Comparison of ENCODE assay signal across 17 cellular contexts in genomic region chr13:83883061-83883523, GRCh38. TPM values are rescaled to one million over a fixed set of nuclear protein-coding genes. Genes with fewer than 3 reads are reported as not detected.
A peak's percentile ranks its signal among the peaks of the same experiment; 100 is the strongest.
DNase-seq lines count a peak whose midpoint lies in the region; ATAC-seq and TF ChIP-seq lines count a peak whose summit lies in the region.
"Had no signal": no experiment of that assay in that cellular context is flagged by ENCODE, and none has a peak within 500 bp of the region (broad histone marks: within the 10 kb centered on the region; RNA-seq: fewer than 3 reads in every experiment).

No MANE protein-coding gene starts in this region.

- H3K27me3 ChIP-seq in ovary = no peaks in the 10 kb centered on the region
- peaks cover 0 to 4% (median 2%) of the 10 kb centered on the region in 4 donors for H3K27me3 ChIP-seq in upper lobe of left lung
- H3K27me3 ChIP-seq in CD8-positive, alpha-beta memory T cell (ENCODE audit: insufficient read depth, low read length, poor library complexity, severe bottlenecking) = peaks cover 14% of the 10 kb centered on the region

- intact Hi-C loops in ovary (cut with DNase I) = no loop called here

- H3K4me1 Mint-ChIP-seq in CD8-positive, alpha-beta memory T cell = peaks cover 10 to 36% (median 31%) of the 10 kb centered on the region in 3 donors

- TF ChIP-seq POLR2A in ovary (IDR thresholded peaks at IDR 0.05) (no peak), upper lobe of left lung (IDR thresholded peaks at IDR 0.05) (no peak)

- TF ChIP-seq CTCF in ovary (IDR thresholded peaks at IDR 0.05) (no peak), upper lobe of left lung (IDR thresholded peaks at IDR 0.05) (no peak)

- TF ChIP-seq EP300 in ovary (IDR thresholded peaks at IDR 0.05) = no peak
- no peak for TF ChIP-seq EP300 in upper lobe of left lung (IDR thresholded peaks at IDR 0.05)

- no peaks in the 10 kb centered on the region for H3K4me1 ChIP-seq in mesodermal cell (ENCODE audit: control insufficient read depth, insufficient read depth, low read length, poor library complexity, severe bottlenecking)
- no peaks in the 10 kb centered on the region for H3K4me1 ChIP-seq in ovary (ENCODE audit: insufficient read depth)
- H3K4me1 ChIP-seq in upper lobe of left lung = peaks cover 0 to 21% (median 1%) of the 10 kb centered on the region in 4 donors
- H3K4me1 ChIP-seq in CD8-positive, alpha-beta memory T cell (ENCODE audit: insufficient read depth, low read length) = no peaks in the 10 kb centered on the region
- H3K4me1 ChIP-seq: uterus had no signal

- H3K27ac ChIP-seq in mesodermal cell (ENCODE audit: low read depth, low read length, severe bottlenecking) (no peak overlapping the region), ovary (no peak overlapping the region), upper lobe of left lung (no peak overlapping the region)
- H3K27ac ChIP-seq in CD8-positive, alpha-beta memory T cell (ENCODE audit: low read depth, low read length) = no peak overlapping the region
- H3K27ac ChIP-seq: HL-60, uterus had no signal

- H3K9me3 Mint-ChIP-seq in CD8-positive, alpha-beta memory T cell = peaks cover 0 to 8% (median 4%) of the 10 kb centered on the region in 5 donors

- WGBS in mesodermal cell (ENCODE audit: insufficient coverage in 2 of 2), 2 experiments = 0 to 4% methylated on average over 4 to 7 of the region's 14 CpGs
- WGBS in ovary, 3 donors = 3 to 5% (median 4%) methylated on average over 14 of the region's 14 CpGs
- WGBS in upper lobe of left lung, 2 donors = 11% methylated on average over 14 of the region's 14 CpGs

- H3K9me3 ChIP-seq in mesodermal cell (ENCODE audit: control insufficient read depth, low read length) (no peaks in the 10 kb centered on the region), ovary (no peaks in the 10 kb centered on the region), upper lobe of left lung (no peaks in the 10 kb centered on the region)
- no peaks in the 10 kb centered on the region for H3K9me3 ChIP-seq in CD8-positive, alpha-beta memory T cell (ENCODE audit: low read length)
- H3K9me3 ChIP-seq: uterus had no signal

- no peak overlapping the region for H3K27ac Mint-ChIP-seq in CD8-positive, alpha-beta memory T cell
- H3K27ac Mint-ChIP-seq: naive thymus-derived CD4-positive, alpha-beta T cell had no signal

- CTCF ChIA-PET in CD8-positive, alpha-beta memory T cell (lab: Charles Lee) = no interaction called here

- peaks cover 47 to 55% of the 10 kb centered on the region in 2 donors for H3K27me3 Mint-ChIP-seq in CD8-positive, alpha-beta memory T cell

- H3K36me3 ChIP-seq in mesodermal cell (ENCODE audit: control insufficient read depth, insufficient read depth, low read length) (no peaks in the 10 kb centered on the region), ovary (no peaks in the 10 kb centered on the region), upper lobe of left lung (no peaks in the 10 kb centered on the region)
- H3K36me3 ChIP-seq in CD8-positive, alpha-beta memory T cell (ENCODE audit: insufficient read depth, low read length) = no peaks in the 10 kb centered on the region
- H3K36me3 ChIP-seq: uterus had no signal

- H3K4me3 Mint-ChIP-seq in CD8-positive, alpha-beta memory T cell = no peak overlapping the region

- POLR2A ChIA-PET in CD8-positive, alpha-beta memory T cell (lab: Charles Lee) = no interaction called here

- H3K4me3 ChIP-seq in mesodermal cell (ENCODE audit: extremely low read depth, insufficient read depth, low read length, poor library complexity, severe bottlenecking) = peak overlapping the region; percentile 33
- no peak overlapping the region for H3K4me3 ChIP-seq in ovary
- H3K4me3 ChIP-seq in upper lobe of left lung = no peak overlapping the region
- no peak overlapping the region for H3K4me3 ChIP-seq in CD8-positive, alpha-beta memory T cell (ENCODE audit: low read length)
- H3K4me3 ChIP-seq: uterus had no signal

- no peak for ATAC-seq in upper lobe of left lung (ENCODE audit: low FRiP score in 2 of 2)
- ATAC-seq: activated CD4-positive, CD25-positive, alpha-beta regulatory T cell treated with anti-CD3 and anti-CD28 coated beads, Interleukin-2, amount 50 U/mL, for 24 hours; naive thymus-derived CD4-positive, alpha-beta T cell had no signal

- no peaks in the 10 kb centered on the region for H3K36me3 Mint-ChIP-seq in CD8-positive, alpha-beta memory T cell

- DNase-seq in Ammon's horn (ENCODE audit: low spot score) = peak; percentile 58
- peak; percentile 25 for DNase-seq in NCI-H2227 treated with DMSO at 0.1 percent for 48 hours (lab: John Stamatoyannopoulos, UW)
- DNase-seq in ecto neural progenitor cell (ENCODE audit: low spot score) = peak; percentile 60
- no peak for DNase-seq in ovary
- no peak for DNase-seq in activated effector memory CD4-positive, alpha-beta T cell treated with Interleukin-2 at 50 U/mL for 16 hours
- DNase-seq in upper lobe of left lung = no peak
- no peak for DNase-seq in CD8-positive, alpha-beta memory T cell
- DNase-seq: kidney; naive thymus-derived CD4-positive, alpha-beta T cell; uterus had no signal

RNA-seq across cellular contexts. Expression of gene SLITRK1, which starts 0.8 kb away (rescaled TPM):
- polyA plus RNA-seq in mesodermal cell (2013, experiment 1 of 2) = 0.22 TPM
- 0.40 TPM for polyA plus RNA-seq in mesodermal cell (2013, experiment 2 of 2)
- total RNA-seq in ovary (under 1 TPM in 1 of 7 donors, not detected in 6; 0.05 TPM), upper lobe of left lung (not detected)
- polyA plus RNA-seq in ovary = under 1 TPM in 1 of 2 donors, not detected in 1; 0.07 TPM
- total RNA-seq in CD8-positive, alpha-beta memory T cell = not detected
- not detected for polyA plus RNA-seq in CD8-positive, alpha-beta memory T cell
- total RNA-seq: bronchial epithelial cell; kidney; MCF 10A; naive thymus-derived CD4-positive, alpha-beta T cell; NCI-H460 had no signal
- polyA plus RNA-seq: esophagus; naive thymus-derived CD4-positive, alpha-beta T cell had no signal

Comparison
In these comparisons a context has a peak if more than half of its experiments do, and no peak if none do; other contexts are left out.
1. DNase-seq: peak in Ammon's horn (single experiment), NCI-H2227 treated with DMSO at 0.1 percent for 48 hours (single experiment) and ecto neural progenitor cell (single experiment); none in ovary (0 of 5), activated effector memory CD4-positive, alpha-beta T cell treated with Interleukin-2 at 50 U/mL for 16 hours (single experiment), upper lobe of left lung (0 of 2) and CD8-positive, alpha-beta memory T cell (0 of 5).